22 cellular contexts compared by ENCODE assay signal in the genomic region with DNA sequence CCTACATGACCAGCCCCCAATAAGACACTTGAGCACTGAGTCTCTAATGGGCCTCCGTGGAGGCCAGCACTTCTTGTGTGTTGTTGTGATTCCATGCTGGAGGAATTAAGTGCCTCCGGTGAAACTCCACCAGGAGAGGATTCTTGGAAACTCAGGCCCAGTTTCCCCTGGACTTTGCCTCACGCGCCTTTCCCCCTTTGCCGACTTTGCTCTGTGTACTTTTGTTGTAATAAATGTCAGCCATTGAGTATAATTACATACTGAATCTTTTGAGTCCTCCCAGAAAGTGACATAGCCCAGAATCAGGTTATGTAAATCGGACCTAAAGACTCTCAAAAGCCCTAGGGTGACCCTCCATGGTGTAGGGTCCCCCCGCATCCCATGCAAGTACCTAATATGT.
DNase-seq lines count a peak whose midpoint lies in the region; ATAC-seq and TF ChIP-seq lines count a peak whose summit lies in the region.
"Had no signal": no experiment of that assay in that cellular context is flagged by ENCODE, and none has a peak within 500 bp of the region (broad histone marks: within the 10 kb centered on the region; RNA-seq: fewer than 3 reads in every experiment).

No MANE protein-coding gene starts in this region.

- H3K4me1 Mint-ChIP-seq in T-helper 17 cell: peaks cover 2% of the 10 kb centered on the region
- H3K4me1 Mint-ChIP-seq in activated CD4-positive, alpha-beta T cell treated with anti-CD3 and anti-CD28 coated beads for 36 hours: no peaks in the 10 kb centered on the region

- no peak for ATAC-seq in T-helper 17 cell
- ATAC-seq in activated CD4-positive, alpha-beta T cell treated with anti-CD3 and anti-CD28 coated beads for 36 hours: no peak
- no peak for ATAC-seq in HG02981 (IDR thresholded peaks at IDR 0.05; ENCODE audit: unreplicated experiment)
- ATAC-seq: activated naive CD4-positive, alpha-beta T cell treated with anti-CD3 and anti-CD28 coated beads, Interleukin-2, amount 50 U/mL, for 72 hours; stimulated activated naive B cell treated with anti-CD40 and anti-IgM and Interleukin-4, amounts not matched to agents 10 μg/mL and 1 μg/mL and 100 μg/mL, for 72 hours had no signal

- H3K9ac ChIP-seq in HUES6 (ENCODE audit: low read length) (peak overlapping the region; percentile 21), duodenal mucosa (ENCODE audit: low read depth in 1 of 2, low read length in 2 of 2) (peak overlapping the region; percentile 39 to 41), mesenchymal stem cell (ENCODE audit: low read length) (peak overlapping the region; percentile 71), smooth muscle cell (ENCODE audit: low read depth) (no peak overlapping the region)

- peaks cover 24% of the 10 kb centered on the region for H3K79me1 ChIP-seq in mesenchymal stem cell (replicated peaks; ENCODE audit: low read length, poor library complexity, severe bottlenecking)

- H2BK12ac ChIP-seq in mesenchymal stem cell (ENCODE audit: low read length in 2 of 2): no peak overlapping the region

- H2BK5ac ChIP-seq in mesenchymal stem cell (ENCODE audit: low read depth, low read length, poor library complexity, severe bottlenecking): peak overlapping the region; percentile 84

- intact Hi-C loops in activated CD4-positive, alpha-beta T cell treated with anti-CD3 and anti-CD28 coated beads for 36 hours (cut with DNase I, micrococcal nuclease): loop anchor here in 1 of 2 experiments (10.0 kb wide), 1 partner anchor 131 kb away; no protein-coding TSS in a partner anchor
- intact Hi-C loops in head of caudate nucleus (cut with DNase I): loop anchor here (10.0 kb wide), 1 partner anchor 181 kb away; a partner anchor contains a TSS

- H3K14ac ChIP-seq in mesenchymal stem cell (ENCODE audit: low read length in 2 of 2): no peak overlapping the region

- H3K9me3 Mint-ChIP-seq in activated CD4-positive, alpha-beta T cell treated with anti-CD3 and anti-CD28 coated beads for 36 hours (ENCODE audit: low read depth): no peaks in the 10 kb centered on the region
- H3K9me3 Mint-ChIP-seq: activated CD4-positive, alpha-beta memory T cell treated with anti-CD3 and anti-CD28 coated beads for 36 hours; activated naive CD4-positive, alpha-beta T cell treated with anti-CD3 and anti-CD28 coated beads, Interleukin-2, amount 50 U/mL, for 72 hours; stimulated activated naive B cell treated with anti-CD40 and anti-IgM and Interleukin-4, amounts not matched to agents 10 μg/mL and 1 μg/mL and 100 μg/mL, for 72 hours had no signal

- H4K8ac ChIP-seq in mesenchymal stem cell (ENCODE audit: low read length): peak overlapping the region; percentile 35

- DNase-seq in mesenchymal stem cell (no peak), smooth muscle cell (lab: John Stamatoyannopoulos, UW; ENCODE audit: unreplicated experiment) (no peak), T-helper 17 cell (no peak), head of caudate nucleus (no peak)
- DNase-seq in activated CD4-positive, alpha-beta T cell treated with anti-CD3 and anti-CD28 coated beads for 36 hours: no peak
- DNase-seq: activated CD4-positive, alpha-beta memory T cell treated with anti-CD3 and anti-CD28 coated beads for 36 hours; COR-L47; cortex of kidney; hippocampal formation; islet precursor cell; Karpas-422; NCI-H1092; NCI-H2081 treated with DMSO at 0.1 percent for 48 hours; NCI-H510A treated with DMSO at 0.1 percent for 48 hours; stimulated activated naive B cell treated with anti-CD40 and anti-IgM and Interleukin-4, amounts not matched to agents 10 μg/mL and 1 μg/mL and 100 μg/mL, for 72 hours; WERI-Rb-1 had no signal

- H3K4me2 ChIP-seq in mesenchymal stem cell (ENCODE audit: low read length, poor library complexity, severe bottlenecking) (no peak overlapping the region), smooth muscle cell (no peak overlapping the region)

- no peak overlapping the region for H2BK15ac ChIP-seq in mesenchymal stem cell (ENCODE audit: low read depth, poor library complexity, severe bottlenecking)

- no peak overlapping the region for H3K4me3 ChIP-seq in HUES6 (ENCODE audit: low read depth, low read length)
- no peak overlapping the region for H3K4me3 ChIP-seq in duodenal mucosa (ENCODE audit: low read depth in 1 of 2, low read length in 2 of 2)
- H3K4me3 ChIP-seq in mesenchymal stem cell (ENCODE audit: insufficient read depth in 1 of 2, low read depth in 1 of 2, low read length in 2 of 2): no peak overlapping the region
- no peak overlapping the region for H3K4me3 ChIP-seq in smooth muscle cell
- H3K4me3 ChIP-seq: right atrium auricular region had no signal

- no peak overlapping the region for H4K91ac ChIP-seq in mesenchymal stem cell (ENCODE audit: low read length)

- no peaks in the 10 kb centered on the region for H3K27me3 ChIP-seq in HUES6 (ENCODE audit: control insufficient read depth, insufficient read depth, low read length)
- no peaks in the 10 kb centered on the region for H3K27me3 ChIP-seq in duodenal mucosa (ENCODE audit: control insufficient read depth in 1 of 2, insufficient read depth in 2 of 2, low read length in 2 of 2)
- H3K27me3 ChIP-seq in mesenchymal stem cell (ENCODE audit: control insufficient read depth in 1 of 2, insufficient read depth in 1 of 2, low read length in 2 of 2): no peaks in the 10 kb centered on the region
- no peaks in the 10 kb centered on the region for H3K27me3 ChIP-seq in smooth muscle cell (ENCODE audit: low read depth)
- H3K27me3 ChIP-seq: neutrophil, right atrium auricular region had no signal

- H2AK5ac ChIP-seq in mesenchymal stem cell (ENCODE audit: low read length, severe bottlenecking): peak overlapping the region; percentile 98

- H3F3A ChIP-seq in smooth muscle cell (ENCODE audit: low read depth): peaks cover 3% of the 10 kb centered on the region

- CTCF ChIA-PET in activated CD4-positive, alpha-beta T cell treated with anti-CD3 and anti-CD28 coated beads for 36 hours (lab: Charles Lee): interaction anchor here (0.7 kb wide), 1 partner anchor 77 kb away, joined by 3 read pairs; no protein-coding TSS in a partner anchor

- no peaks in the 10 kb centered on the region for H3K36me3 Mint-ChIP-seq in T-helper 17 cell (ENCODE audit: low read depth)
- no peaks in the 10 kb centered on the region for H3K36me3 Mint-ChIP-seq in activated CD4-positive, alpha-beta T cell treated with anti-CD3 and anti-CD28 coated beads for 36 hours (ENCODE audit: low read depth)
- H3K36me3 Mint-ChIP-seq: activated CD4-positive, alpha-beta memory T cell treated with anti-CD3 and anti-CD28 coated beads for 36 hours; activated naive CD4-positive, alpha-beta T cell treated with anti-CD3 and anti-CD28 coated beads, Interleukin-2, amount 50 U/mL, for 72 hours; stimulated activated naive B cell treated with anti-CD40 and anti-IgM and Interleukin-4, amounts not matched to agents 10 μg/mL and 1 μg/mL and 100 μg/mL, for 72 hours had no signal

- no peak overlapping the region for H2BK120ac ChIP-seq in mesenchymal stem cell (ENCODE audit: low read depth, low read length)

- no peak overlapping the region for H3K4me3 Mint-ChIP-seq in T-helper 17 cell
- H3K4me3 Mint-ChIP-seq in activated CD4-positive, alpha-beta T cell treated with anti-CD3 and anti-CD28 coated beads for 36 hours: no peak overlapping the region
- H3K4me3 Mint-ChIP-seq: activated CD4-positive, alpha-beta memory T cell treated with anti-CD3 and anti-CD28 coated beads for 36 hours; stimulated activated naive B cell treated with anti-CD40 and anti-IgM and Interleukin-4, amounts not matched to agents 10 μg/mL and 1 μg/mL and 100 μg/mL, for 72 hours had no signal

- WGBS in mesenchymal stem cell: 97% methylated on average over 4 of the region's 7 CpGs
- 98% methylated on average over 7 of the region's 7 CpGs for WGBS in smooth muscle cell (ENCODE audit: low lambda C conversion rate)

- H3K23ac ChIP-seq in mesenchymal stem cell (ENCODE audit: low read length in 2 of 2): no peak overlapping the region

- H3K36me3 ChIP-seq in HUES6 (ENCODE audit: control insufficient read depth, insufficient read depth, low read length) (peaks cover 62% of the 10 kb centered on the region), duodenal mucosa (ENCODE audit: control insufficient read depth in 1 of 2, insufficient read depth in 2 of 2, low read length in 2 of 2) (peaks cover 18 to 29% of the 10 kb centered on the region in 2 donors), mesenchymal stem cell (ENCODE audit: control insufficient read depth in 1 of 2, insufficient read depth in 2 of 2, low read depth in 1 of 2, low read length in 2 of 2) (peaks cover 29 to 50% of the 10 kb centered on the region in 2 experiments), smooth muscle cell (ENCODE audit: low read depth) (no peaks in the 10 kb centered on the region)
- H3K36me3 ChIP-seq: neutrophil had no signal

- H4K20me1 ChIP-seq in smooth muscle cell (ENCODE audit: low read depth): peaks cover 6% of the 10 kb centered on the region

- H3K4ac ChIP-seq in mesenchymal stem cell (ENCODE audit: low read depth in 1 of 2, low read length in 2 of 2): peak overlapping the region in 1 of 2 experiments; percentile 32

- H3K27me3 Mint-ChIP-seq in T-helper 17 cell: no peaks in the 10 kb centered on the region
- H3K27me3 Mint-ChIP-seq in activated CD4-positive, alpha-beta T cell treated with anti-CD3 and anti-CD28 coated beads for 36 hours: no peaks in the 10 kb centered on the region
- H3K27me3 Mint-ChIP-seq: activated CD4-positive, alpha-beta memory T cell treated with anti-CD3 and anti-CD28 coated beads for 36 hours; stimulated activated naive B cell treated with anti-CD40 and anti-IgM and Interleukin-4, amounts not matched to agents 10 μg/mL and 1 μg/mL and 100 μg/mL, for 72 hours had no signal

- H3K27ac ChIP-seq in HUES6 (ENCODE audit: low read depth, low read length) (peak overlapping the region; percentile 69; the same call in 1 of the 2 replicates), duodenal mucosa (ENCODE audit: low read depth, low read length) (peak overlapping the region; percentile 85), mesenchymal stem cell (ENCODE audit: low read length, poor library complexity, severe bottlenecking) (peak overlapping the region; percentile 73), smooth muscle cell (ENCODE audit: low read depth) (peak overlapping the region; percentile 87)
- H3K27ac ChIP-seq: neutrophil, right atrium auricular region, WERI-Rb-1 had no signal

- TF ChIP-seq CTCF in smooth muscle cell (IDR thresholded peaks at IDR 0.05; ENCODE audit: borderline replicate concordance, insufficient read depth, poor library complexity, severe bottlenecking): no peak

- no peaks in the 10 kb centered on the region for H3K79me2 ChIP-seq in smooth muscle cell (ENCODE audit: low read depth)

- H3K9me3 ChIP-seq in HUES6 (ENCODE audit: control insufficient read depth, insufficient read depth, low read depth, low read length) (no peaks in the 10 kb centered on the region), duodenal mucosa (ENCODE audit: control insufficient read depth in 1 of 2, low read length in 2 of 2) (no peaks in the 10 kb centered on the region), mesenchymal stem cell (ENCODE audit: control insufficient read depth, low read length) (no peaks in the 10 kb centered on the region), smooth muscle cell (replicated peaks; ENCODE audit: low read depth) (no peaks in the 10 kb centered on the region), T-helper 17 cell (ENCODE audit: control insufficient read depth, low read length, poor library complexity, severe bottlenecking) (no peaks in the 10 kb centered on the region)
- H3K9me3 ChIP-seq: neutrophil, right atrium auricular region had no signal

- peaks cover 35% of the 10 kb centered on the region for H3K4me1 ChIP-seq in HUES6 (ENCODE audit: control insufficient read depth, insufficient read depth, low read length)
- H3K4me1 ChIP-seq in duodenal mucosa (ENCODE audit: control insufficient read depth in 1 of 2, insufficient read depth in 2 of 2, low read length in 2 of 2): peaks cover 26 to 28% of the 10 kb centered on the region in 2 donors
- H3K4me1 ChIP-seq in mesenchymal stem cell (ENCODE audit: control insufficient read depth, insufficient read depth, low read depth, low read length): peaks cover 45% of the 10 kb centered on the region
- H3K4me1 ChIP-seq in smooth muscle cell (ENCODE audit: low read depth): peaks cover 13% of the 10 kb centered on the region

- H2AFZ ChIP-seq in mesenchymal stem cell (ENCODE audit: low read depth, low read length): no peak overlapping the region
- no peak overlapping the region for H2AFZ ChIP-seq in smooth muscle cell (ENCODE audit: low read depth)

- POLR2A ChIA-PET in activated CD4-positive, alpha-beta T cell treated with anti-CD3 and anti-CD28 coated beads for 36 hours (lab: Charles Lee): no interaction called here

- no peak overlapping the region for H3K18ac ChIP-seq in mesenchymal stem cell (ENCODE audit: low read depth in 1 of 2, low read length in 2 of 2)

- H3K27ac Mint-ChIP-seq in T-helper 17 cell: no peak overlapping the region
- H3K27ac Mint-ChIP-seq in activated CD4-positive, alpha-beta T cell treated with anti-CD3 and anti-CD28 coated beads for 36 hours: no peak overlapping the region
- H3K27ac Mint-ChIP-seq: activated CD4-positive, alpha-beta memory T cell treated with anti-CD3 and anti-CD28 coated beads for 36 hours; activated naive CD4-positive, alpha-beta T cell treated with anti-CD3 and anti-CD28 coated beads, Interleukin-2, amount 50 U/mL, for 72 hours; stimulated activated naive B cell treated with anti-CD40 and anti-IgM and Interleukin-4, amounts not matched to agents 10 μg/mL and 1 μg/mL and 100 μg/mL, for 72 hours had no signal
